ENCODE assay signal across 21 cellular contexts in genomic region chr1:235776396-235776795, GRCh38.
"Had no signal": no experiment of that assay in that cellular context is flagged by ENCODE, and none has a peak within 500 bp of the region (broad histone marks: within the 10 kb centered on the region; RNA-seq: fewer than 3 reads in every experiment).

No MANE protein-coding gene starts in this region.

- H3K27me3 Mint-ChIP-seq: dendritic cell treated with granulocyte-macrophage colony-stimulating factor and Interleukin-4, amounts not matched to agents 40 ng/mL and 50 ng/mL, for 4 days had no signal

- H3K27ac ChIP-seq: adrenal gland, breast epithelium, esophagus squamous epithelium, tibial nerve, VCaP had no signal

- ATAC-seq: activated naive CD4-positive, alpha-beta T cell treated with anti-CD3 and anti-CD28 coated beads, Interleukin-2, amount 50 U/mL, for 72 hours; left lobe of liver had no signal

- H3K27ac Mint-ChIP-seq: activated naive CD4-positive, alpha-beta T cell treated with anti-CD3 and anti-CD28 coated beads, Interleukin-2, amount 50 U/mL, for 72 hours; dendritic cell treated with granulocyte-macrophage colony-stimulating factor and Interleukin-4, amounts not matched to agents 40 ng/mL and 50 ng/mL, for 4 days; nephron progenitor cell; T-helper 1 cell treated with Interleukin-12 subunit alpha and Interleukin-12 subunit beta and Interleukin-4 antibody, amounts not matched to agents 30 μg/mL and 1 μg/mL, for 36 hours had no signal

- DNase-seq: activated CD4-positive, alpha-beta T cell treated with anti-CD3 and anti-CD28 coated beads for 1 hour; activated gamma-delta T cell; adrenal gland; effector CD8-positive, alpha-beta T cell; esophagus squamous epithelium; foreskin melanocyte; hypothalamus; nephron progenitor cell; nucleus accumbens; stimulated activated CD4-positive, alpha-beta T cell treated with anti-CD3 and anti-CD28 coated beads, Interleukin-12 subunit alpha, Interleukin-12 subunit beta, amount 100 ng/mL, for 4 hours; stimulated activated CD4-positive, alpha-beta T cell treated with anti-CD3 and anti-CD28 coated beads, Interleukin-1b, Interleukin-23, amount 100 ng/mL, for 48 hours; stimulated activated CD8-positive, alpha-beta memory T cell treated with anti-CD3 and anti-CD28 coated beads, Interleukin-4, amount 100 ng/mL, for 48 hours; stimulated activated naive CD4-positive, alpha-beta T cell treated with Interleukin-2 at 50 U/mL for 16 hours had no signal

- H3K4me3 ChIP-seq: breast epithelium, esophagus squamous epithelium, lung, tibial nerve had no signal

- H3K9me3 Mint-ChIP-seq: activated naive CD4-positive, alpha-beta T cell treated with anti-CD3 and anti-CD28 coated beads, Interleukin-2, amount 50 U/mL, for 72 hours; dendritic cell treated with granulocyte-macrophage colony-stimulating factor and Interleukin-4, amounts not matched to agents 40 ng/mL and 50 ng/mL, for 4 days; nephron progenitor cell; T-helper 1 cell treated with Interleukin-12 subunit alpha and Interleukin-12 subunit beta and Interleukin-4 antibody, amounts not matched to agents 30 μg/mL and 1 μg/mL, for 36 hours had no signal

- H3K4me1 Mint-ChIP-seq: nephron progenitor cell had no signal

- H3K4me3 Mint-ChIP-seq: dendritic cell treated with granulocyte-macrophage colony-stimulating factor and Interleukin-4, amounts not matched to agents 40 ng/mL and 50 ng/mL, for 4 days; nephron progenitor cell; T-helper 1 cell treated with Interleukin-12 subunit alpha and Interleukin-12 subunit beta and Interleukin-4 antibody, amounts not matched to agents 30 μg/mL and 1 μg/mL, for 36 hours had no signal

- H3K4me1 ChIP-seq: adrenal gland, breast epithelium, esophagus squamous epithelium, tibial nerve had no signal

- H3K27me3 ChIP-seq: adrenal gland, breast epithelium, esophagus squamous epithelium, tibial nerve had no signal

- H3K36me3 ChIP-seq: adrenal gland had no signal

- H3K9me3 ChIP-seq: adrenal gland, breast epithelium, esophagus squamous epithelium, tibial nerve had no signal
